ENCODE assay signal across 35 cellular contexts in the genomic region with DNA sequence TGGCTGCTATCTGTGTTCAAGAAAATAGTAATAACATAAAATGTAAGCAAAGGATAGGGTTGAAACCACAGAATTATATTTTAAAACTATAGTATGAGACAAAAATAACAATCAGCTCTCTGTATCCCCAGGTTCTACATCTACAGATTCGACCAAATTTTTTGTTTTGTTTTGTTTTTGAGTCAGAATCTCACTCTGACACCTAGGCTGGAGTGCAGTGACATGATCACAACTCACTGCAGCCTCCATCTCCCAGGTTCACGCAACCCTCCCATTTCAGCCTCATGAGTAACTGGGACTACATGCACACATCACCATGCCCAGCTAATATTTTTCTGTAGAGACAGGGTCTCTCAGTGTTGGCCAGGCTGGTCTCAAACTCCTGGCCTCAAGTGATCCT.
"Had no signal": no experiment of that assay in that cellular context is flagged by ENCODE, and none has a peak within 500 bp of the region (broad histone marks: within the 10 kb centered on the region; RNA-seq: fewer than 3 reads in every experiment).

No MANE protein-coding gene starts in this region.

- H3K27me3 ChIP-seq: brain microvascular endothelial cell, esophagus muscularis mucosa, foreskin keratinocyte, gastrocnemius medialis, heart left ventricle had no signal

- FAIRE-seq: astrocyte, colon had no signal

- ATAC-seq: activated T-helper 17 cell treated with anti-CD3 and anti-CD28 coated beads, Interleukin-2, amount 50 U/mL, for 72 hours; effector memory CD8-positive, alpha-beta T cell; foreskin keratinocyte; gastrocnemius medialis; heart left ventricle; T-helper 17 cell had no signal

- H3K27ac Mint-ChIP-seq: activated naive CD8-positive, alpha-beta T cell; activated T-helper 17 cell treated with anti-CD3 and anti-CD28 coated beads, Interleukin-2, amount 50 U/mL, for 72 hours; T-helper 17 cell; T-helper 2 cell treated with Interferon-gamma antibody and Interleukin-4, amounts not matched to agents 5 μg/mL and 100 μg/mL, for 36 hours had no signal

- DNase-seq: activated CD4-positive, alpha-beta T cell treated with anti-CD3 and anti-CD28 coated beads for 48 hours; activated CD4-positive, alpha-beta T cell treated with anti-CD3 and anti-CD28 coated beads, Interleukin-2, amount 50 U/mL, for 1 hour; activated CD4-positive, alpha-beta T cell treated with anti-CD3 and anti-CD28 coated beads, Interleukin-2, amount 50 U/mL, for 48 hours; activated CD4-positive, CD25-positive, alpha-beta regulatory T cell; activated CD4-positive, CD25-positive, alpha-beta regulatory T cell treated with anti-CD3 and anti-CD28 coated beads, Interleukin-2, amount 50 U/mL, for 72 hours; activated CD8-positive, alpha-beta memory T cell treated with anti-CD3 and anti-CD28 coated beads for 24 hours; activated CD8-positive, alpha-beta T cell treated with anti-CD3 and anti-CD28 coated beads for 36 hours; activated effector memory CD4-positive, alpha-beta T cell treated with Interleukin-2 at 50 U/mL for 16 hours; activated gamma-delta T cell treated with Interleukin-2 at 50 U/mL for 16 hours; activated naive CD4-positive, alpha-beta T cell treated with anti-CD3 and anti-CD28 coated beads, Interleukin-2, amount 50 U/mL, for 16 hours; activated naive CD4-positive, alpha-beta T cell treated with Interleukin-2 at 50 U/mL for 16 hours; activated T-cell treated with anti-CD3 and anti-CD28 coated beads, Interleukin-2, amount 50 U/mL, for 1 hour; activated T-cell treated with anti-CD3 and anti-CD28 coated beads, Interleukin-2, amount 50 U/mL, for 48 hours; amniotic stem cell; anterior cingulate cortex; brain microvascular endothelial cell; caudate nucleus; cortex of kidney; dermis blood vessel endothelial cell; effector CD4-positive, alpha-beta T cell; effector memory CD8-positive, alpha-beta T cell; erythroblast; foreskin keratinocyte; gastrocnemius medialis; glutamatergic neuron; heart left ventricle; T-helper 17 cell; T1000 had no signal

- H3K9me3 ChIP-seq: esophagus muscularis mucosa, gastrocnemius medialis, heart left ventricle had no signal

- H3K4me1 ChIP-seq: esophagus muscularis mucosa, foreskin keratinocyte, gastrocnemius medialis, heart left ventricle had no signal

- H3K4me3 Mint-ChIP-seq: activated CD8-positive, alpha-beta T cell treated with anti-CD3 and anti-CD28 coated beads for 36 hours; activated naive CD8-positive, alpha-beta T cell; activated T-helper 17 cell treated with anti-CD3 and anti-CD28 coated beads, Interleukin-2, amount 50 U/mL, for 72 hours; effector memory CD8-positive, alpha-beta T cell; T-helper 17 cell; T-helper 2 cell treated with Interferon-gamma antibody and Interleukin-4, amounts not matched to agents 5 μg/mL and 100 μg/mL, for 36 hours had no signal

- H3K27ac ChIP-seq: brain microvascular endothelial cell, esophagus muscularis mucosa, foreskin keratinocyte, gastrocnemius medialis, heart left ventricle, WERI-Rb-1 had no signal

- H3K27me3 Mint-ChIP-seq: activated CD8-positive, alpha-beta T cell treated with anti-CD3 and anti-CD28 coated beads for 36 hours; activated naive CD8-positive, alpha-beta T cell; activated T-helper 17 cell treated with anti-CD3 and anti-CD28 coated beads, Interleukin-2, amount 50 U/mL, for 72 hours; effector memory CD8-positive, alpha-beta T cell; T-helper 17 cell had no signal

- H3K9me3 Mint-ChIP-seq: activated CD8-positive, alpha-beta T cell treated with anti-CD3 and anti-CD28 coated beads for 36 hours; activated T-helper 17 cell treated with anti-CD3 and anti-CD28 coated beads, Interleukin-2, amount 50 U/mL, for 72 hours; effector memory CD8-positive, alpha-beta T cell; T-helper 2 cell treated with Interferon-gamma antibody and Interleukin-4, amounts not matched to agents 5 μg/mL and 100 μg/mL, for 36 hours had no signal

- H3K4me3 ChIP-seq: esophagus muscularis mucosa, gastrocnemius medialis, heart left ventricle had no signal

- H3K36me3 ChIP-seq: brain microvascular endothelial cell, esophagus muscularis mucosa, gastrocnemius medialis, heart left ventricle, WERI-Rb-1 had no signal
